ENCODE assay signal across 2 cellular contexts in the genomic region with DNA sequence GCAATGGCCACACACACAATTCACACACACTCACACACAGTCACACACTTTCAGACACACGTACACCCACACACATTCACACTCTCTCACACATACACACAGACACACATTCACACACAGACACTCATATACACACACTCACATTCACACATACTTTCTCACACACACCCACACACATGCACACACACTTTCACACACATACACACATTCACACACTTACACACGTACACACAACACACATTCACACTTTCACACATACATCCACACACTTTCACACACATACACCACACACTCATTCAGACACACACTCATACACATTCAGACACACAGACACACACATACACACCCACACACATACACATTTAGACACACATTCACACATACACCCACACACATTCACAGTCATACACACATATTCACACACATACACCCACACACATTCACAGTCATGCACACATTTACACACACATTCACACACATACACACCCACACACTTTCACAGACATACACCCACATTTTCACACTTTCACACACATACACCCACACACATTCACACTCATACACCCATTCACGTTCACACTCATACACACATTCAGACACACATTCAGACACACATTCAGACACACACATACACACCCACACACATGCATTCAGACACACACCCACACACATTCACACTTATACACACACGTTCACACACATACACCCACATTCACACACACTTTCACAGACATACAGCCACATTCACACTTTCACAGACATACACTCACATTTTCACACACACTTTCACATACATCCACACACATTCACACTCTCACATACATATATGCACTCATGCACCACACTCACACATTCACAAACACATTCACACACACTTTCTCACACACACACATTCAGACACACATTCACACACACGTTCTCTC.
TF ChIP-seq lines count a peak whose summit lies in the region.

No MANE protein-coding gene starts in this region.

TF ChIP-seq in GM12891, 5 proteins besides CTCF, POLR2A, EP300 and RAD21 (continued from another document):
- TF ChIP-seq POLR2AphosphoS5 (IDR thresholded peaks at IDR 0.05; ENCODE audit: low read depth, low read length) = no peak

TF ChIP-seq in H1, 55 proteins besides CTCF, POLR2A, EP300 and RAD21 (continued from another document):
- TF ChIP-seq, protein P1, sequence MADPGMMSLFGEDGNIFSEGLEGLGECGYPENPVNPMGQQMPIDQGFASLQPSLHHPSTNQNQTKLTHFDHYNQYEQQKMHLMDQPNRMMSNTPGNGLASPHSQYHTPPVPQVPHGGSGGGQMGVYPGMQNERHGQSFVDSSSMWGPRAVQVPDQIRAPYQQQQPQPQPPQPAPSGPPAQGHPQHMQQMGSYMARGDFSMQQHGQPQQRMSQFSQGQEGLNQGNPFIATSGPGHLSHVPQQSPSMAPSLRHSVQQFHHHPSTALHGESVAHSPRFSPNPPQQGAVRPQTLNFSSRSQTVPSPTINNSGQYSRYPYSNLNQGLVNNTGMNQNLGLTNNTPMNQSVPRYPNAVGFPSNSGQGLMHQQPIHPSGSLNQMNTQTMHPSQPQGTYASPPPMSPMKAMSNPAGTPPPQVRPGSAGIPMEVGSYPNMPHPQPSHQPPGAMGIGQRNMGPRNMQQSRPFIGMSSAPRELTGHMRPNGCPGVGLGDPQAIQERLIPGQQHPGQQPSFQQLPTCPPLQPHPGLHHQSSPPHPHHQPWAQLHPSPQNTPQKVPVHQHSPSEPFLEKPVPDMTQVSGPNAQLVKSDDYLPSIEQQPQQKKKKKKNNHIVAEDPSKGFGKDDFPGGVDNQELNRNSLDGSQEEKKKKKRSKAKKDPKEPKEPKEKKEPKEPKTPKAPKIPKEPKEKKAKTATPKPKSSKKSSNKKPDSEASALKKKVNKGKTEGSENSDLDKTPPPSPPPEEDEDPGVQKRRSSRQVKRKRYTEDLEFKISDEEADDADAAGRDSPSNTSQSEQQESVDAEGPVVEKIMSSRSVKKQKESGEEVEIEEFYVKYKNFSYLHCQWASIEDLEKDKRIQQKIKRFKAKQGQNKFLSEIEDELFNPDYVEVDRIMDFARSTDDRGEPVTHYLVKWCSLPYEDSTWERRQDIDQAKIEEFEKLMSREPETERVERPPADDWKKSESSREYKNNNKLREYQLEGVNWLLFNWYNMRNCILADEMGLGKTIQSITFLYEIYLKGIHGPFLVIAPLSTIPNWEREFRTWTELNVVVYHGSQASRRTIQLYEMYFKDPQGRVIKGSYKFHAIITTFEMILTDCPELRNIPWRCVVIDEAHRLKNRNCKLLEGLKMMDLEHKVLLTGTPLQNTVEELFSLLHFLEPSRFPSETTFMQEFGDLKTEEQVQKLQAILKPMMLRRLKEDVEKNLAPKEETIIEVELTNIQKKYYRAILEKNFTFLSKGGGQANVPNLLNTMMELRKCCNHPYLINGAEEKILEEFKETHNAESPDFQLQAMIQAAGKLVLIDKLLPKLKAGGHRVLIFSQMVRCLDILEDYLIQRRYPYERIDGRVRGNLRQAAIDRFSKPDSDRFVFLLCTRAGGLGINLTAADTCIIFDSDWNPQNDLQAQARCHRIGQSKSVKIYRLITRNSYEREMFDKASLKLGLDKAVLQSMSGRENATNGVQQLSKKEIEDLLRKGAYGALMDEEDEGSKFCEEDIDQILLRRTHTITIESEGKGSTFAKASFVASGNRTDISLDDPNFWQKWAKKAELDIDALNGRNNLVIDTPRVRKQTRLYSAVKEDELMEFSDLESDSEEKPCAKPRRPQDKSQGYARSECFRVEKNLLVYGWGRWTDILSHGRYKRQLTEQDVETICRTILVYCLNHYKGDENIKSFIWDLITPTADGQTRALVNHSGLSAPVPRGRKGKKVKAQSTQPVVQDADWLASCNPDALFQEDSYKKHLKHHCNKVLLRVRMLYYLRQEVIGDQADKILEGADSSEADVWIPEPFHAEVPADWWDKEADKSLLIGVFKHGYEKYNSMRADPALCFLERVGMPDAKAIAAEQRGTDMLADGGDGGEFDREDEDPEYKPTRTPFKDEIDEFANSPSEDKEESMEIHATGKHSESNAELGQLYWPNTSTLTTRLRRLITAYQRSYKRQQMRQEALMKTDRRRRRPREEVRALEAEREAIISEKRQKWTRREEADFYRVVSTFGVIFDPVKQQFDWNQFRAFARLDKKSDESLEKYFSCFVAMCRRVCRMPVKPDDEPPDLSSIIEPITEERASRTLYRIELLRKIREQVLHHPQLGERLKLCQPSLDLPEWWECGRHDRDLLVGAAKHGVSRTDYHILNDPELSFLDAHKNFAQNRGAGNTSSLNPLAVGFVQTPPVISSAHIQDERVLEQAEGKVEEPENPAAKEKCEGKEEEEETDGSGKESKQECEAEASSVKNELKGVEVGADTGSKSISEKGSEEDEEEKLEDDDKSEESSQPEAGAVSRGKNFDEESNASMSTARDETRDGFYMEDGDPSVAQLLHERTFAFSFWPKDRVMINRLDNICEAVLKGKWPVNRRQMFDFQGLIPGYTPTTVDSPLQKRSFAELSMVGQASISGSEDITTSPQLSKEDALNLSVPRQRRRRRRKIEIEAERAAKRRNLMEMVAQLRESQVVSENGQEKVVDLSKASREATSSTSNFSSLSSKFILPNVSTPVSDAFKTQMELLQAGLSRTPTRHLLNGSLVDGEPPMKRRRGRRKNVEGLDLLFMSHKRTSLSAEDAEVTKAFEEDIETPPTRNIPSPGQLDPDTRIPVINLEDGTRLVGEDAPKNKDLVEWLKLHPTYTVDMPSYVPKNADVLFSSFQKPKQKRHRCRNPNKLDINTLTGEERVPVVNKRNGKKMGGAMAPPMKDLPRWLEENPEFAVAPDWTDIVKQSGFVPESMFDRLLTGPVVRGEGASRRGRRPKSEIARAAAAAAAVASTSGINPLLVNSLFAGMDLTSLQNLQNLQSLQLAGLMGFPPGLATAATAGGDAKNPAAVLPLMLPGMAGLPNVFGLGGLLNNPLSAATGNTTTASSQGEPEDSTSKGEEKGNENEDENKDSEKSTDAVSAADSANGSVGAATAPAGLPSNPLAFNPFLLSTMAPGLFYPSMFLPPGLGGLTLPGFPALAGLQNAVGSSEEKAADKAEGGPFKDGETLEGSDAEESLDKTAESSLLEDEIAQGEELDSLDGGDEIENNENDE (IDR thresholded peaks at IDR 0.05; ENCODE audit: insufficient replicate concordance, low read length) = no peak
- TF ChIP-seq JUN (IDR thresholded peaks at IDR 0.05; ENCODE audit: low read depth, low read length) (no peak), SIX5 (IDR thresholded peaks at IDR 0.05; ENCODE audit: low read depth, low read length) (no peak), EZH2 (IDR thresholded peaks at IDR 0.05; ENCODE audit: low read depth, low read length, severe bottlenecking) (no peak), CHD1 (IDR thresholded peaks at IDR 0.05; ENCODE audit: low read depth, low read length) (no peak), CTBP2 (IDR thresholded peaks at IDR 0.05; ENCODE audit: borderline replicate concordance, insufficient read depth, insufficient read length, low read length) (no peak), SIN3A (conservative IDR thresholded peaks at IDR 0.05 in 1 of 2, IDR thresholded peaks at IDR 0.05 in 1 of 2; ENCODE audit: low read depth in 1 of 2, low read length in 2 of 2) (no peak), RXRA (IDR thresholded peaks at IDR 0.05; ENCODE audit: insufficient read depth, low read depth, low read length) (no peak), EGR1 (IDR thresholded peaks at IDR 0.05; ENCODE audit: borderline replicate concordance, low read depth, low read length) (no peak), RNF2 (IDR thresholded peaks at IDR 0.05; ENCODE audit: borderline replicate concordance, low read depth, low read length, missing control alignments, poor library complexity, severe bottlenecking) (no peak), CBX5 (IDR thresholded peaks at IDR 0.05; ENCODE audit: low read depth, low read length) (no peak), SP1 (IDR thresholded peaks at IDR 0.05; ENCODE audit: low read depth, low read length) (no peak), KDM4A (IDR thresholded peaks at IDR 0.05; ENCODE audit: low read depth, low read length, severe bottlenecking) (no peak), SUZ12 (IDR thresholded peaks at IDR 0.05; ENCODE audit: low read length) (no peak), MAFK (IDR thresholded peaks at IDR 0.05; ENCODE audit: low read depth, low read length) (no peak), SAP30 (IDR thresholded peaks at IDR 0.05; ENCODE audit: insufficient read depth, insufficient replicate concordance, low read length) (no peak), HDAC6 (IDR thresholded peaks at IDR 0.05; ENCODE audit: low read depth, low read length) (no peak), BCL11A (IDR thresholded peaks at IDR 0.05; ENCODE audit: low read depth in 2 of 2, low read length in 2 of 2) (no peak)
